Comparison of ENCODE assay signal across 16 cellular contexts in the genomic region with DNA sequence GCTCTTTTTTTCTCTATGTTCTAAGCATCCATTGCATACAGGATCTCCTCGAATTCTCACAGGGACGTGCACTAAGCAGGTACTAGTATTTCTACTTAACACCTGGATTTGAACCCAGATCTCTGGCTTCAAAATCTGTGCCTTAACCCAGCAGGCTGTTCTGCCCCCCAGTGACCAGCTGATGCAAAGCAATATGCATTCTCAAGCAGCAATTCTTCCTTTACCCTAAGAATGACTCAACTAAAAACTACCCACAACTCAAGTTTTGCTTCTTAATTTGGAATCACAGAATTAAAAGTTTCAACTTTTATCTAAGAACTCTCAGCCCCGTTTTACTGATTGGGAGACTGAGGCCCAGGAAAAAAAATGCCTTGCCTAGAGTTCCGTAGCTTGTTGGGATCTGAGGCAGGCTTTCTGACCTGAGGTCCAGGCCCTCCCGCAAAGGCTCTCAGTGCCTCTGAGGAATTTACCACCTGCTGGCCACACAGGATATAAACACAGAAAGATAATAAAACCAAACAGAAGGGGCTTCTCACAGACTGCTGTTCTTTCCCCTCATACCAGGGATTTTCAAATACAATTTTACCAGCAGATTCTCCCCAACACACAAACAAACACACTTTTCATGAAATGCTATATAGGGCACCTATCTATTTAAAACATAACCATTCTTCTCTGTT.
DNase-seq lines count a peak whose midpoint lies in the region; ATAC-seq and TF ChIP-seq lines count a peak whose summit lies in the region.
"Had no signal": no experiment of that assay in that cellular context is flagged by ENCODE, and none has a peak within 500 bp of the region (broad histone marks: within the 10 kb centered on the region; RNA-seq: fewer than 3 reads in every experiment).

No MANE protein-coding gene starts in this region.

- no peak for ATAC-seq in activated CD8-positive, alpha-beta T cell treated with anti-CD3 and anti-CD28 coated beads for 36 hours
- no peak for ATAC-seq in activated CD8-positive, alpha-beta T cell treated with anti-CD3 and anti-CD28 coated beads, Interleukin-2, amount 10 ng/mL, durations not matched to agents 7 days and 5 days
- no peak for ATAC-seq in activated T-helper 17 cell treated with anti-CD3 and anti-CD28 coated beads, Interleukin-2, amount 50 U/mL, for 72 hours (replicated peaks)
- ATAC-seq in HG02763 (IDR thresholded peaks at IDR 0.05; ENCODE audit: unreplicated experiment), result no peak
- ATAC-seq: activated T-cell treated with anti-CD3 and anti-CD28 coated beads, Interleukin-2, amount 50 U/mL, for 72 hours; pancreas had no signal

- H3K27ac Mint-ChIP-seq in activated CD8-positive, alpha-beta T cell treated with anti-CD3 and anti-CD28 coated beads for 36 hours, result no peak overlapping the region
- no peak overlapping the region for H3K27ac Mint-ChIP-seq in activated CD8-positive, alpha-beta T cell treated with anti-CD3 and anti-CD28 coated beads, Interleukin-2, amount 10 ng/mL, durations not matched to agents 7 days and 5 days
- peak overlapping the region; percentile 47 for H3K27ac Mint-ChIP-seq in progenitor cell of endocrine pancreas
- H3K27ac Mint-ChIP-seq in activated T-helper 17 cell treated with anti-CD3 and anti-CD28 coated beads, Interleukin-2, amount 50 U/mL, for 72 hours, result no peak overlapping the region
- H3K27ac Mint-ChIP-seq: activated T-cell treated with anti-CD3 and anti-CD28 coated beads, Interleukin-2, amount 50 U/mL, for 72 hours had no signal

- TF ChIP-seq CTCF in activated CD8-positive, alpha-beta T cell treated with anti-CD3 and anti-CD28 coated beads for 36 hours (IDR thresholded peaks at IDR 0.05), result no peak
- TF ChIP-seq CTCF in choroid plexus epithelial cell (conservative IDR thresholded peaks at IDR 0.05; ENCODE audit: low read depth, low read length), result peak; percentile 22
- TF ChIP-seq CTCF in progenitor cell of endocrine pancreas (IDR thresholded peaks at IDR 0.05; ENCODE audit: unreplicated experiment), result peak; percentile 57

- no peaks in the 10 kb centered on the region for H3K27me3 Mint-ChIP-seq in activated CD8-positive, alpha-beta T cell treated with anti-CD3 and anti-CD28 coated beads for 36 hours
- peaks cover 6% of the 10 kb centered on the region for H3K27me3 Mint-ChIP-seq in activated CD8-positive, alpha-beta T cell treated with anti-CD3 and anti-CD28 coated beads, Interleukin-2, amount 10 ng/mL, durations not matched to agents 7 days and 5 days (ENCODE audit: low read depth)
- no peaks in the 10 kb centered on the region for H3K27me3 Mint-ChIP-seq in progenitor cell of endocrine pancreas
- no peaks in the 10 kb centered on the region for H3K27me3 Mint-ChIP-seq in activated T-helper 17 cell treated with anti-CD3 and anti-CD28 coated beads, Interleukin-2, amount 50 U/mL, for 72 hours

- peak; percentile 11 for DNase-seq in activated CD8-positive, alpha-beta T cell treated with anti-CD3 and anti-CD28 coated beads for 36 hours
- no peak for DNase-seq in activated CD8-positive, alpha-beta T cell treated with anti-CD3 and anti-CD28 coated beads, Interleukin-2, amount 10 ng/mL, durations not matched to agents 7 days and 5 days
- DNase-seq in HuH-7 (ENCODE audit: low spot score), result peak; percentile 79
- DNase-seq in choroid plexus epithelial cell (ENCODE audit: low read depth), result peak; percentile 22
- DNase-seq in progenitor cell of endocrine pancreas (ENCODE audit: low spot score, unreplicated experiment), result no peak
- DNase-seq in activated CD8-positive, alpha-beta memory T cell treated with anti-CD3 and anti-CD28 coated beads, Interleukin-2, amount 50 U/mL, for 4 hours, result no peak
- DNase-seq: activated T-cell treated with anti-CD3 and anti-CD28 coated beads, Interleukin-2, amount 50 U/mL, for 72 hours; amygdala; dermis blood vessel endothelial cell; midbrain; MV-4-11; NCI-H2227 treated with DMSO at 0.1 percent for 48 hours; pancreas; Peyer's patch had no signal

- H3K4me3 ChIP-seq in choroid plexus epithelial cell (ENCODE audit: low read depth, low read length), result no peak overlapping the region
- H3K4me3 ChIP-seq: pancreas, Peyer's patch had no signal

- intact Hi-C loops in activated CD8-positive, alpha-beta T cell treated with anti-CD3 and anti-CD28 coated beads for 36 hours (cut with micrococcal nuclease), result no loop called here

- no peaks in the 10 kb centered on the region for H3K36me3 Mint-ChIP-seq in activated CD8-positive, alpha-beta T cell treated with anti-CD3 and anti-CD28 coated beads for 36 hours (ENCODE audit: low read depth)
- no peaks in the 10 kb centered on the region for H3K36me3 Mint-ChIP-seq in activated CD8-positive, alpha-beta T cell treated with anti-CD3 and anti-CD28 coated beads, Interleukin-2, amount 10 ng/mL, durations not matched to agents 7 days and 5 days (ENCODE audit: low read depth)
- H3K36me3 Mint-ChIP-seq in progenitor cell of endocrine pancreas (ENCODE audit: insufficient read depth), result peaks cover 10% of the 10 kb centered on the region
- H3K36me3 Mint-ChIP-seq in activated T-helper 17 cell treated with anti-CD3 and anti-CD28 coated beads, Interleukin-2, amount 50 U/mL, for 72 hours (ENCODE audit: low read depth), result no peaks in the 10 kb centered on the region

- H3K9me3 Mint-ChIP-seq in activated CD8-positive, alpha-beta T cell treated with anti-CD3 and anti-CD28 coated beads for 36 hours, result no peaks in the 10 kb centered on the region
- H3K9me3 Mint-ChIP-seq in activated CD8-positive, alpha-beta T cell treated with anti-CD3 and anti-CD28 coated beads, Interleukin-2, amount 10 ng/mL, durations not matched to agents 7 days and 5 days (ENCODE audit: insufficient read depth), result no peaks in the 10 kb centered on the region
- peaks cover 12% of the 10 kb centered on the region for H3K9me3 Mint-ChIP-seq in progenitor cell of endocrine pancreas (ENCODE audit: low read depth)
- H3K9me3 Mint-ChIP-seq in activated T-helper 17 cell treated with anti-CD3 and anti-CD28 coated beads, Interleukin-2, amount 50 U/mL, for 72 hours, result no peaks in the 10 kb centered on the region
- H3K9me3 Mint-ChIP-seq: activated T-cell treated with anti-CD3 and anti-CD28 coated beads, Interleukin-2, amount 50 U/mL, for 72 hours had no signal

- no peak overlapping the region for H3K4me3 Mint-ChIP-seq in activated CD8-positive, alpha-beta T cell treated with anti-CD3 and anti-CD28 coated beads for 36 hours
- no peak overlapping the region for H3K4me3 Mint-ChIP-seq in activated CD8-positive, alpha-beta T cell treated with anti-CD3 and anti-CD28 coated beads, Interleukin-2, amount 10 ng/mL, durations not matched to agents 7 days and 5 days
- H3K4me3 Mint-ChIP-seq in progenitor cell of endocrine pancreas (ENCODE audit: low read depth), result no peak overlapping the region
- H3K4me3 Mint-ChIP-seq in activated T-helper 17 cell treated with anti-CD3 and anti-CD28 coated beads, Interleukin-2, amount 50 U/mL, for 72 hours, result no peak overlapping the region
- H3K4me3 Mint-ChIP-seq: activated T-cell treated with anti-CD3 and anti-CD28 coated beads, Interleukin-2, amount 50 U/mL, for 72 hours had no signal

- POLR2A ChIA-PET in activated CD8-positive, alpha-beta T cell treated with anti-CD3 and anti-CD28 coated beads for 36 hours (lab: Charles Lee), result no interaction called here
- POLR2A ChIA-PET in activated CD8-positive, alpha-beta T cell treated with anti-CD3 and anti-CD28 coated beads, Interleukin-2, amount 10 ng/mL, durations not matched to agents 7 days and 5 days (lab: Charles Lee), result no interaction called here

- no peaks in the 10 kb centered on the region for H3K4me1 Mint-ChIP-seq in activated CD8-positive, alpha-beta T cell treated with anti-CD3 and anti-CD28 coated beads for 36 hours (ENCODE audit: low read depth)
- H3K4me1 Mint-ChIP-seq in activated CD8-positive, alpha-beta T cell treated with anti-CD3 and anti-CD28 coated beads, Interleukin-2, amount 10 ng/mL, durations not matched to agents 7 days and 5 days (ENCODE audit: low read depth), result peaks cover 4% of the 10 kb centered on the region
- H3K4me1 Mint-ChIP-seq in progenitor cell of endocrine pancreas (ENCODE audit: low read depth), result peaks cover 18% of the 10 kb centered on the region
- no peaks in the 10 kb centered on the region for H3K4me1 Mint-ChIP-seq in activated T-helper 17 cell treated with anti-CD3 and anti-CD28 coated beads, Interleukin-2, amount 50 U/mL, for 72 hours

- CTCF ChIA-PET in activated CD8-positive, alpha-beta T cell treated with anti-CD3 and anti-CD28 coated beads for 36 hours (lab: Charles Lee), result interaction anchor here (0.9 kb wide), 1 partner anchor 10 kb away, joined by 3 read pairs; no protein-coding TSS in a partner anchor
- CTCF ChIA-PET in activated CD8-positive, alpha-beta T cell treated with anti-CD3 and anti-CD28 coated beads, Interleukin-2, amount 10 ng/mL, durations not matched to agents 7 days and 5 days (lab: Charles Lee), result interaction anchor here (1.0 kb wide), 1 partner anchor 90 kb away, joined by 3 read pairs; no protein-coding TSS in a partner anchor

Comparison
In these comparisons a context has a peak if more than half of its experiments do, and no peak if none do; other contexts are left out.
1. DNase-seq: peak in activated CD8-positive, alpha-beta T cell treated with anti-CD3 and anti-CD28 coated beads for 36 hours (single experiment), HuH-7 (single experiment) and choroid plexus epithelial cell (single experiment); none in activated CD8-positive, alpha-beta T cell treated with anti-CD3 and anti-CD28 coated beads, Interleukin-2, amount 10 ng/mL, durations not matched to agents 7 days and 5 days (single experiment), progenitor cell of endocrine pancreas (single experiment) and activated CD8-positive, alpha-beta memory T cell treated with anti-CD3 and anti-CD28 coated beads, Interleukin-2, amount 50 U/mL, for 4 hours (single experiment).